ENCODE assay signal across 24 cellular contexts in the genomic region with DNA sequence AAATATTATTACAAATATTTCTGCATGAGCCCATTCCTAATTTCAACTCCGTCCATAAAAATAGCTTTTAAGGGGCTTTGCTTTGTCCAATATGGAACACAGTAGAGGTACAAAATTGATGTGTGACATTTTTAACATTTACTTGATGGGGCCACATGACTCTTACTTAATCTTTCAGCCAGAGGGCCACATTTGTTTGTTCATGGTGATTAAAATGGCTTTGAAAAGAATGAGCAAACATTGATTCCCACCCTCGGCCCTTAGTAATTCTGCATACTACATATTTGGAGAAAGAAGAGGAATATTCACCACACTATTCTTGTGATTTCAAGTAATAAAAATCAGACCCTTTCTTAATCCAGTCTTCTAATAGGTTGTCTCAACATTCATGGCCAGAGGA. TPM values are rescaled to one million over a fixed set of nuclear protein-coding genes. Genes with fewer than 3 reads are reported as not detected.
DNase-seq lines count a peak whose midpoint lies in the region; ATAC-seq and TF ChIP-seq lines count a peak whose summit lies in the region.
"Had no signal": no experiment of that assay in that cellular context is flagged by ENCODE, and none has a peak within 500 bp of the region (broad histone marks: within the 10 kb centered on the region; RNA-seq: fewer than 3 reads in every experiment).

No MANE protein-coding gene starts in this region.

- DNase-seq in activated T-cell treated with anti-CD3 and anti-CD28 coated beads, Interleukin-2, amount 50 U/mL, for 24 hours, result no peak
- DNase-seq in activated T-cell treated with anti-CD3 and anti-CD28 coated beads, Interleukin-2, amount 50 U/mL, for 48 hours, result no peak
- DNase-seq in Calu3, result no peak
- DNase-seq in activated naive CD8-positive, alpha-beta T cell treated with anti-CD3 and anti-CD28 coated beads, Interleukin-2, amount 50 U/mL, for 24 hours, result no peak
- DNase-seq in natural killer cell, result no peak
- DNase-seq in HCEC 1CT, result no peak
- no peak for DNase-seq in CD14-positive monocyte (ENCODE audit: low spot score)
- DNase-seq in posterior cingulate gyrus, result no peak
- DNase-seq: activated CD4-positive, CD25-positive, alpha-beta regulatory T cell treated with anti-CD3 and anti-CD28 coated beads, Interleukin-2, amount 50 U/mL, for 72 hours; activated T-cell treated with anti-CD3 and anti-CD28 coated beads, Interleukin-2, amount 50 U/mL, for 4 hours; body of pancreas; cerebellar nuclear complex; DMS79; dorsolateral prefrontal cortex; GDM1; hippocampal formation; NCI-H1092 treated with DMSO at 0.1 percent for 48 hours; NCI-H2029; NCI-H524 treated with DMSO at 0.1 percent for 48 hours; occipital lobe; stimulated activated CD4-positive, alpha-beta T cell treated with anti-CD3 and anti-CD28 coated beads, Interleukin-2, amount 100 ng/mL, for 24 hours; transverse colon had no signal

- ATAC-seq in activated naive CD8-positive, alpha-beta T cell treated with anti-CD3 and anti-CD28 coated beads, Interleukin-2, amount 50 U/mL, for 24 hours, result no peak
- ATAC-seq in natural killer cell, result no peak
- ATAC-seq: activated T-cell treated with anti-CD3 and anti-CD28 coated beads, Interleukin-2, amount 50 U/mL, for 4 hours; body of pancreas; gastroesophageal sphincter had no signal

- TF ChIP-seq CTCF in Calu3 (IDR thresholded peaks at IDR 0.05; ENCODE audit: unreplicated experiment), result no peak
- no peak for TF ChIP-seq CTCF in natural killer cell (IDR thresholded peaks at IDR 0.05)
- no peak for TF ChIP-seq CTCF in CD14-positive monocyte (IDR thresholded peaks at IDR 0.05)

- TSS peak; percentile 2 for BruUV-seq in Calu3 (replicated peaks; lab: Mats Ljungman, UMichigan)

- CTCF ChIA-PET in Calu3 (lab: Charles Lee), result no interaction called here

- peak overlapping the region; percentile 79 for H3K27ac Mint-ChIP-seq in activated T-cell treated with anti-CD3 and anti-CD28 coated beads, Interleukin-2, amount 50 U/mL, for 24 hours
- H3K27ac Mint-ChIP-seq in Calu3 (ENCODE audit: unreplicated experiment) (no peak overlapping the region), natural killer cell (peak overlapping the region; percentile 45 to 65), CD14-positive monocyte (peak overlapping the region in 1 of 7 donors; percentile 41)
- peak overlapping the region; percentile 74 for H3K27ac Mint-ChIP-seq in activated naive CD8-positive, alpha-beta T cell treated with anti-CD3 and anti-CD28 coated beads, Interleukin-2, amount 50 U/mL, for 24 hours

- no peaks in the 10 kb centered on the region for H3K27me3 Mint-ChIP-seq in activated T-cell treated with anti-CD3 and anti-CD28 coated beads, Interleukin-2, amount 50 U/mL, for 24 hours
- no peaks in the 10 kb centered on the region for H3K27me3 Mint-ChIP-seq in Calu3 (ENCODE audit: unreplicated experiment)
- no peaks in the 10 kb centered on the region for H3K27me3 Mint-ChIP-seq in activated naive CD8-positive, alpha-beta T cell treated with anti-CD3 and anti-CD28 coated beads, Interleukin-2, amount 50 U/mL, for 24 hours
- no peaks in the 10 kb centered on the region for H3K27me3 Mint-ChIP-seq in natural killer cell (ENCODE audit: low read depth in 2 of 2)
- H3K27me3 Mint-ChIP-seq in CD14-positive monocyte (ENCODE audit: low read depth in 3 of 3), result no peaks in the 10 kb centered on the region

- no peaks in the 10 kb centered on the region for H3K9me3 Mint-ChIP-seq in activated T-cell treated with anti-CD3 and anti-CD28 coated beads, Interleukin-2, amount 50 U/mL, for 24 hours
- H3K9me3 Mint-ChIP-seq in Calu3 (ENCODE audit: low read depth, unreplicated experiment) (no peaks in the 10 kb centered on the region), natural killer cell (no peaks in the 10 kb centered on the region), CD14-positive monocyte (peaks cover 0 to 2% (median 0%) of the 10 kb centered on the region in 7 donors)
- no peaks in the 10 kb centered on the region for H3K9me3 Mint-ChIP-seq in activated naive CD8-positive, alpha-beta T cell treated with anti-CD3 and anti-CD28 coated beads, Interleukin-2, amount 50 U/mL, for 24 hours
- H3K9me3 Mint-ChIP-seq: activated T-cell treated with anti-CD3 and anti-CD28 coated beads, Interleukin-2, amount 50 U/mL, for 4 hours had no signal

- H3K36me3 Mint-ChIP-seq in activated T-cell treated with anti-CD3 and anti-CD28 coated beads, Interleukin-2, amount 50 U/mL, for 24 hours (ENCODE audit: low read depth), result peaks cover 96% of the 10 kb centered on the region
- H3K36me3 Mint-ChIP-seq in Calu3 (ENCODE audit: insufficient read depth, unreplicated experiment) (peaks cover 95% of the 10 kb centered on the region), natural killer cell (peaks cover 34% of the 10 kb centered on the region), CD14-positive monocyte (peaks cover 74 to 93% of the 10 kb centered on the region in 2 donors)
- H3K36me3 Mint-ChIP-seq in activated naive CD8-positive, alpha-beta T cell treated with anti-CD3 and anti-CD28 coated beads, Interleukin-2, amount 50 U/mL, for 24 hours (ENCODE audit: low read depth), result peaks cover 79% of the 10 kb centered on the region

- intact Hi-C loops in Calu3 (cut with micrococcal nuclease; ENCODE audit: unreplicated experiment) (no loop called here), natural killer cell (cut with micrococcal nuclease) (no loop called here), CD14-positive monocyte (cut with micrococcal nuclease) (loop anchor here in 1 of 2 donors (5.0 kb wide), 1 partner anchor 47 kb away; no protein-coding TSS in a partner anchor), posterior cingulate gyrus (cut with DNase I) (no loop called here)

- no peak overlapping the region for H3K4me3 Mint-ChIP-seq in activated T-cell treated with anti-CD3 and anti-CD28 coated beads, Interleukin-2, amount 50 U/mL, for 24 hours
- H3K4me3 Mint-ChIP-seq in Calu3 (ENCODE audit: low read depth, unreplicated experiment) (no peak overlapping the region), natural killer cell (no peak overlapping the region), CD14-positive monocyte (no peak overlapping the region)
- H3K4me3 Mint-ChIP-seq in activated naive CD8-positive, alpha-beta T cell treated with anti-CD3 and anti-CD28 coated beads, Interleukin-2, amount 50 U/mL, for 24 hours, result no peak overlapping the region
- H3K4me3 Mint-ChIP-seq: activated T-cell treated with anti-CD3 and anti-CD28 coated beads, Interleukin-2, amount 50 U/mL, for 4 hours had no signal

- peaks cover 45% of the 10 kb centered on the region for H3K4me1 Mint-ChIP-seq in activated T-cell treated with anti-CD3 and anti-CD28 coated beads, Interleukin-2, amount 50 U/mL, for 24 hours (ENCODE audit: low read depth)
- H3K4me1 Mint-ChIP-seq in Calu3 (ENCODE audit: low read depth, unreplicated experiment) (peaks cover 36% of the 10 kb centered on the region), natural killer cell (peaks cover 31 to 42% of the 10 kb centered on the region in 2 donors), CD14-positive monocyte (peaks cover 17% of the 10 kb centered on the region)
- peaks cover 38% of the 10 kb centered on the region for H3K4me1 Mint-ChIP-seq in activated naive CD8-positive, alpha-beta T cell treated with anti-CD3 and anti-CD28 coated beads, Interleukin-2, amount 50 U/mL, for 24 hours

RNA-seq across cellular contexts. Expression of gene ARPC2, which starts 17.5 kb away (rescaled TPM):
- total RNA-seq in Calu3 (2022) (368 and 374 TPM in 2 replicates), natural killer cell (100 to 1,000 TPM; 824 to 880 (median 830) TPM)
- 1,000 to 10,000 TPM; 1,162 to 1,227 TPM for polyA plus RNA-seq in CD14-positive monocyte

RNA-seq across cellular contexts. Expression of gene GPBAR1, which starts 26.3 kb away (rescaled TPM):
- total RNA-seq in Calu3 (2022), result 1.1 and 1.5 TPM in 2 replicates
- 1 to 10 TPM; 1.4 to 3.3 (median 2.6) TPM for total RNA-seq in natural killer cell
- polyA plus RNA-seq in CD14-positive monocyte, result 100 to 1,000 TPM; 143 to 181 TPM
- total RNA-seq: occipital lobe had no signal
- polyA plus RNA-seq: fibroblast of lung had no signal

RNA-seq across cellular contexts. Expression of gene AAMP, which starts 35.5 kb away (rescaled TPM):
- total RNA-seq in Calu3 (2022), result 102 and 117 TPM in 2 replicates
- 10 to 100 TPM; 52.5 to 61.6 (median 60.0) TPM for total RNA-seq in natural killer cell
- polyA plus RNA-seq in CD14-positive monocyte, result 10 to 100 TPM; 90.8 to 98.7 TPM

RNA-seq across cellular contexts. Expression of gene PNKD, which starts 35.8 kb away (rescaled TPM):
- total RNA-seq in Calu3 (2022) (46.8 and 54.0 TPM in 2 replicates), natural killer cell (10 to 100 TPM; 18.8 to 21.3 (median 18.9) TPM)
- polyA plus RNA-seq in CD14-positive monocyte, result 10 to 100 TPM; 79.8 to 92.0 TPM

RNA-seq across cellular contexts. Expression of gene TMBIM1, which starts 57.8 kb away (rescaled TPM):
- total RNA-seq in Calu3 (2022) (229 and 289 TPM in 2 replicates), natural killer cell (100 to 1,000 TPM in 1 of 3 donors, 10 to 100 TPM in 2; 84.9 to 107 (median 95.1) TPM)
- 100 to 1,000 TPM; 129 to 139 TPM for polyA plus RNA-seq in CD14-positive monocyte
